13 cellular contexts compared by ENCODE assay signal in genomic region chr2:65311049-65311448, GRCh38.
"Had no signal": no experiment of that assay in that cellular context is flagged by ENCODE, and none has a peak within 500 bp of the region (broad histone marks: within the 10 kb centered on the region; RNA-seq: fewer than 3 reads in every experiment).

No MANE protein-coding gene starts in this region.

- FAIRE-seq: frontal cortex, keratinocyte had no signal

- H3K9me3 ChIP-seq: tibial artery had no signal

- H3K27ac ChIP-seq: tibial artery had no signal

- H3K4me3 ChIP-seq: tibial artery had no signal

- ATAC-seq: natural killer cell treated with Interleukin-12 subunit alpha and Interleukin-12 subunit beta and Interleukin-15 and Interleukin-18, amount 100 ng/mL, for 72 hours had no signal

- DNase-seq: activated CD4-positive, alpha-beta T cell treated with anti-CD3 and anti-CD28 coated beads, Interleukin-2, amount 50 U/mL, for 4 hours; activated CD4-positive, CD25-positive, alpha-beta regulatory T cell treated with anti-CD3 and anti-CD28 coated beads, Interleukin-2, amount 50 U/mL, for 72 hours; activated naive CD4-positive, alpha-beta T cell treated with Interleukin-2 at 50 U/mL for 16 hours; activated T-cell treated with anti-CD3 and anti-CD28 coated beads for 4 hours; aorta; hippocampal formation; mesendoderm; stimulated activated CD4-positive, alpha-beta T cell treated with anti-CD3 and anti-CD28 coated beads, Interleukin-12 subunit alpha, Interleukin-12 subunit beta, amount 100 ng/mL, for 4 hours; stimulated activated CD4-positive, alpha-beta T cell treated with anti-CD3 and anti-CD28 coated beads, Interleukin-2, amount 100 ng/mL, for 24 hours had no signal

- H3K27me3 ChIP-seq: tibial artery had no signal
